ENCODE assay signal across 11 cellular contexts in the genomic region with DNA sequence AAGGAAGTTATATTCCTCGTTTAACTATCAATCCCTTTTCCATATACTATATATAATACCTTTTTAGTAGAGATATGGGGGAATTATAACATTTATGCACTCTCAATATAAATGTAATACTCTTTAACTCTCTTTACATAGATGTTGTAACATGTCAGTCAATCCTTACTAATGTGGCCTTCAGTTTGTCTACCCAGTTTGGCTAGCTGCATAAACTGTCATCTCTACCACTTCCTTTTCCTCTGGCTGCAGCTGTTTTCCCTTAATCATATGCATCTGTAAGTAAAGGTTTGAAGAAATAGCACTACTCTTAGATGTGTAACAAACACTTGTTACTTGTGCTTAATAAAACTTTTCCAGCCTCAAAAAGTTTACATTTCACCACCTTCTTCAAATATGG. TPM values are rescaled to one million over a fixed set of nuclear protein-coding genes. Genes with fewer than 3 reads are reported as not detected.
DNase-seq lines count a peak whose midpoint lies in the region; ATAC-seq, FAIRE-seq and TF ChIP-seq lines count a peak whose summit lies in the region.
"Had no signal": no experiment of that assay in that cellular context is flagged by ENCODE, and none has a peak within 500 bp of the region (broad histone marks: within the 10 kb centered on the region; RNA-seq: fewer than 3 reads in every experiment).

No MANE protein-coding gene starts in this region.

- no peaks in the 10 kb centered on the region for H3F3A ChIP-seq in OCI-LY1 (ENCODE audit: insufficient read depth, low read length)

- peaks cover 82% of the 10 kb centered on the region for H3K79me2 ChIP-seq in OCI-LY1 (ENCODE audit: insufficient read depth, low read length)

- peaks cover 7% of the 10 kb centered on the region for H3K36me3 Mint-ChIP-seq in activated CD4-positive, alpha-beta T cell treated with anti-CD3 and anti-CD28 coated beads, Interleukin-2, amount 10 ng/mL, durations not matched to agents 24 days and 14 days (ENCODE audit: low read depth)
- H3K36me3 Mint-ChIP-seq in mesothelial cell of epicardium = peaks cover 4% of the 10 kb centered on the region

- H3K27me3 ChIP-seq in OCI-LY1 (ENCODE audit: insufficient read depth, low read length) (no peaks in the 10 kb centered on the region), small intestine (ENCODE audit: control insufficient read depth in 2 of 2, insufficient read depth in 2 of 2, low read length in 2 of 2) (no peaks in the 10 kb centered on the region)

- no peak overlapping the region for H2AFZ ChIP-seq in OCI-LY1 (ENCODE audit: low read length)

- H3K4me1 ChIP-seq in OCI-LY1 (ENCODE audit: insufficient read depth, low read length, severe bottlenecking) = peaks cover 81% of the 10 kb centered on the region
- H3K4me1 ChIP-seq in small intestine (ENCODE audit: control insufficient read depth in 2 of 2, insufficient read depth in 1 of 2, low read depth in 1 of 2, low read length in 1 of 2) = peaks cover 10% of the 10 kb centered on the region in 2 donors

- peak overlapping the region; percentile 42 for H3K27ac Mint-ChIP-seq in activated CD4-positive, alpha-beta T cell treated with anti-CD3 and anti-CD28 coated beads, Interleukin-2, amount 10 ng/mL, durations not matched to agents 24 days and 14 days
- H3K27ac Mint-ChIP-seq in mesothelial cell of epicardium = no peak overlapping the region

- TF ChIP-seq CTCF in OCI-LY1 (IDR thresholded peaks at IDR 0.05; ENCODE audit: low read length) (no peak), mesothelial cell of epicardium (IDR thresholded peaks at IDR 0.05; ENCODE audit: unreplicated experiment) (no peak)

- peak overlapping the region; percentile 39 for H3K4me2 ChIP-seq in OCI-LY1 (ENCODE audit: low read length)

- peak; percentile 23 for FAIRE-seq in small intestine (lab: Jason Lieb, UNC)

- H3K27me3 Mint-ChIP-seq in activated CD4-positive, alpha-beta T cell treated with anti-CD3 and anti-CD28 coated beads, Interleukin-2, amount 10 ng/mL, durations not matched to agents 24 days and 14 days = no peaks in the 10 kb centered on the region
- no peaks in the 10 kb centered on the region for H3K27me3 Mint-ChIP-seq in mesothelial cell of epicardium (ENCODE audit: low read depth)

- ATAC-seq in HG02885 (IDR thresholded peaks at IDR 0.05; ENCODE audit: poor library complexity, unreplicated experiment) = peak; percentile 53
- ATAC-seq: HCT116 had no signal

- no peaks in the 10 kb centered on the region for H3K9me3 Mint-ChIP-seq in activated CD4-positive, alpha-beta T cell treated with anti-CD3 and anti-CD28 coated beads, Interleukin-2, amount 10 ng/mL, durations not matched to agents 24 days and 14 days
- H3K9me3 Mint-ChIP-seq in mesothelial cell of epicardium = peaks cover 6% of the 10 kb centered on the region

- peaks cover 72% of the 10 kb centered on the region for H3K4me1 Mint-ChIP-seq in activated CD4-positive, alpha-beta T cell treated with anti-CD3 and anti-CD28 coated beads, Interleukin-2, amount 10 ng/mL, durations not matched to agents 24 days and 14 days
- peaks cover 39% of the 10 kb centered on the region for H3K4me1 Mint-ChIP-seq in mesothelial cell of epicardium

- H3K9me3 ChIP-seq in OCI-LY1 (ENCODE audit: low read length) (no peaks in the 10 kb centered on the region), small intestine (ENCODE audit: control insufficient read depth, low read depth) (no peaks in the 10 kb centered on the region)

- H4K20me1 ChIP-seq in OCI-LY1 (ENCODE audit: insufficient read depth, low read length) = no peaks in the 10 kb centered on the region

- H3K9me2 ChIP-seq in OCI-LY1 (ENCODE audit: low read depth, low read length) = no peaks in the 10 kb centered on the region

- no peak overlapping the region for H3K4me3 ChIP-seq in OCI-LY1 (ENCODE audit: low read depth, low read length, poor library complexity, severe bottlenecking)
- no peak overlapping the region for H3K4me3 ChIP-seq in small intestine (ENCODE audit: low read depth in 1 of 2, low read length in 2 of 2)

- H3K27ac ChIP-seq in OCI-LY1 (ENCODE audit: low read depth, low read length, poor library complexity, severe bottlenecking) (peak overlapping the region; percentile 87), small intestine (ENCODE audit: low read depth in 1 of 2, low read length in 1 of 2) (no peak overlapping the region)

- 69 to 75% (median 72%) methylated on average over 1 of the region's 1 CpG for WGBS in small intestine, 3 donors

- DNase-seq in activated CD4-positive, alpha-beta T cell treated with anti-CD3 and anti-CD28 coated beads, Interleukin-2, amount 10 ng/mL, durations not matched to agents 24 days and 14 days = peak; percentile 80
- DNase-seq in activated CD4-positive, alpha-beta T cell treated with anti-CD3 and anti-CD28 coated beads, Interleukin-2, amount 50 U/mL, for 4 hours = no peak
- DNase-seq in small intestine (peak; percentile 39), hippocampal formation (lab: John Stamatoyannopoulos, UW) (no peak), DMS 273 (lab: John Stamatoyannopoulos, UW; ENCODE audit: unreplicated experiment) (no peak), mesothelial cell of epicardium (ENCODE audit: low spot score in 2 of 2, unreplicated experiment in 2 of 2) (no peak)
- DNase-seq: caudate nucleus, Right ventricle myocardium superior had no signal

- H3K9ac ChIP-seq in OCI-LY1 (ENCODE audit: low read length) = peak overlapping the region; percentile 28; the same call in 1 of the 2 replicates

- peak overlapping the region; percentile 49 for H3K4me3 Mint-ChIP-seq in activated CD4-positive, alpha-beta T cell treated with anti-CD3 and anti-CD28 coated beads, Interleukin-2, amount 10 ng/mL, durations not matched to agents 24 days and 14 days
- H3K4me3 Mint-ChIP-seq in mesothelial cell of epicardium = no peak overlapping the region

- intact Hi-C loops in activated CD4-positive, alpha-beta T cell treated with anti-CD3 and anti-CD28 coated beads, Interleukin-2, amount 10 ng/mL, durations not matched to agents 24 days and 14 days (cut with micrococcal nuclease) = loop anchor here (1.0 to 10.0 kb wide), 4 partner anchors 10 to 1257 kb away; a partner anchor contains a TSS

- H3K36me3 ChIP-seq in OCI-LY1 (ENCODE audit: insufficient read depth, low read length) (no peaks in the 10 kb centered on the region), small intestine (ENCODE audit: control insufficient read depth in 2 of 2, insufficient read depth in 2 of 2, low read length in 2 of 2) (no peaks in the 10 kb centered on the region)

RNA-seq across cellular contexts. Expression of a gene that starts 13.4 kb away (rescaled TPM):
- 18.3 and 19.7 TPM in 2 replicates for total RNA-seq in activated CD4-positive, alpha-beta T cell treated with anti-CD3 and anti-CD28 coated beads, Interleukin-2, amount 10 ng/mL, durations not matched to agents 24 days and 14 days
- 10 to 100 TPM; 12.5 to 28.0 (median 21.9) TPM for polyA plus RNA-seq in small intestine
- 27.0 to 30.3 TPM (median 27.8 TPM) in 3 replicates for total RNA-seq in mesothelial cell of epicardium

RNA-seq across cellular contexts. Expression of a gene that starts 13.9 kb away (rescaled TPM):
- 9.4 and 11.6 TPM in 2 replicates for total RNA-seq in activated CD4-positive, alpha-beta T cell treated with anti-CD3 and anti-CD28 coated beads, Interleukin-2, amount 10 ng/mL, durations not matched to agents 24 days and 14 days
- polyA plus RNA-seq in small intestine = 10 to 100 TPM; 14.1 to 35.7 (median 22.1) TPM
- total RNA-seq in mesothelial cell of epicardium = 13.6 to 15.9 TPM (median 15.2 TPM) in 3 replicates

Comparison
In these comparisons a context has a peak if more than half of its experiments do, and no peak if none do; other contexts are left out.
1. DNase-seq: peak in activated CD4-positive, alpha-beta T cell treated with anti-CD3 and anti-CD28 coated beads, Interleukin-2, amount 10 ng/mL, durations not matched to agents 24 days and 14 days (single experiment) and small intestine (single experiment); none in activated CD4-positive, alpha-beta T cell treated with anti-CD3 and anti-CD28 coated beads, Interleukin-2, amount 50 U/mL, for 4 hours (0 of 2), hippocampal formation (0 of 2), DMS 273 (single experiment) and mesothelial cell of epicardium (0 of 2).